In genomic region chr17:39604911-39605491, GRCh38 we compare ENCODE assay signal across 1 cellular context.
TF ChIP-seq lines count a peak whose summit lies in the region.

No MANE protein-coding gene starts in this region.

TF ChIP-seq in K562, 482 proteins besides CTCF, POLR2A, EP300 and RAD21:
- TF ChIP-seq ZNF79 (CRISPR knock-in tag; IDR thresholded peaks at IDR 0.05; ENCODE audit: low read depth) (no peak), HDAC3 (IDR thresholded peaks at IDR 0.05; ENCODE audit: borderline replicate concordance, partially characterized antibody) (no peak), PCBP1 (IDR thresholded peaks at IDR 0.05; ENCODE audit: low read depth, low read length, poor library complexity, severe bottlenecking) (peak; percentile 33), CHD2 (IDR thresholded peaks at IDR 0.05; ENCODE audit: low read depth, low read length) (no peak), NR4A1 (CRISPR knock-in tag; IDR thresholded peaks at IDR 0.05) (no peak), NR4A1 (tag; IDR thresholded peaks at IDR 0.05) (no peak), ZNF224 (CRISPR knock-in tag; IDR thresholded peaks at IDR 0.05) (no peak), ADNP (tag; IDR thresholded peaks at IDR 0.05) (no peak)
